In genomic region chr1:221937155-221937953, GRCh38 we compare ENCODE assay signal across 18 cellular contexts.
DNase-seq lines count a peak whose midpoint lies in the region; ATAC-seq and TF ChIP-seq lines count a peak whose summit lies in the region.
"Had no signal": no experiment of that assay in that cellular context is flagged by ENCODE, and none has a peak within 500 bp of the region (broad histone marks: within the 10 kb centered on the region; RNA-seq: fewer than 3 reads in every experiment).

No MANE protein-coding gene starts in this region.

- CTCF ChIA-PET in T-cell (lab: Charles Lee): no interaction called here

- H3K9me3 Mint-ChIP-seq in GM23338 (no peaks in the 10 kb centered on the region; the same call in 2 of the 3 replicates), T-cell (peaks cover 0 to 2% (median 0%) of the 10 kb centered on the region in 3 donors)
- H3K9me3 Mint-ChIP-seq: activated naive CD4-positive, alpha-beta T cell treated with anti-CD3 and anti-CD28 coated beads, Interleukin-2, amount 50 U/mL, for 72 hours had no signal

- no peaks in the 10 kb centered on the region for H3K36me3 ChIP-seq in GM23338 (ENCODE audit: insufficient read depth)
- H3K36me3 ChIP-seq in right lobe of liver: no peaks in the 10 kb centered on the region
- H3K36me3 ChIP-seq: lower lobe of right lung, right atrium auricular region, thyroid gland had no signal

- H3K27ac ChIP-seq in GM23338 (ENCODE audit: low read depth) (no peak overlapping the region), right lobe of liver (peak overlapping the region in 1 of 3 donors; percentile 0), substantia nigra (ENCODE audit: low read depth, low read length, poor library complexity, severe bottlenecking) (no peak overlapping the region)
- H3K27ac ChIP-seq: lower lobe of right lung, right atrium auricular region, thyroid gland had no signal

- H2AFZ ChIP-seq in GM23338: 0 out of 2 replicates have a peak overlapping the region, but pooled peaks have one; percentile 34

- H3K27me3 Mint-ChIP-seq in GM23338 (ENCODE audit: insufficient read depth, low read depth, poor library complexity) (peaks cover 4% of the 10 kb centered on the region), T-cell (no peaks in the 10 kb centered on the region)
- H3K27me3 Mint-ChIP-seq: activated CD4-positive, alpha-beta T cell treated with anti-CD3 and anti-CD28 coated beads for 36 hours had no signal

- no peaks in the 10 kb centered on the region for H3K4me1 ChIP-seq in GM23338 (ENCODE audit: insufficient read depth)
- no peaks in the 10 kb centered on the region for H3K4me1 ChIP-seq in right lobe of liver
- H3K4me1 ChIP-seq: lower lobe of right lung, right atrium auricular region, thyroid gland had no signal

- H3K4me1 Mint-ChIP-seq in GM23338 (no peaks in the 10 kb centered on the region), T-cell (no peaks in the 10 kb centered on the region)
- H3K4me1 Mint-ChIP-seq: activated CD4-positive, alpha-beta T cell treated with anti-CD3 and anti-CD28 coated beads for 36 hours; nephron had no signal

- POLR2A ChIA-PET in T-cell (lab: Charles Lee): no interaction called here

- H3K9me2 ChIP-seq in GM23338 (ENCODE audit: insufficient read depth): no peaks in the 10 kb centered on the region; the same call in 1 of the 2 replicates

- no peaks in the 10 kb centered on the region for H3K79me2 ChIP-seq in GM23338 (replicated peaks; ENCODE audit: insufficient read depth)

- H4K20me1 ChIP-seq in GM23338 (replicated peaks; ENCODE audit: insufficient read depth): no peaks in the 10 kb centered on the region

- ATAC-seq in GM18870 (IDR thresholded peaks at IDR 0.05; ENCODE audit: unreplicated experiment) (peak; percentile 43), GM23338 (no peak), HG03175 (IDR thresholded peaks at IDR 0.05; ENCODE audit: unreplicated experiment) (peak; percentile 34), right lobe of liver (peak; percentile 43 to 85 (median 78)), T-cell (replicated peaks in 1 of 4) (no peak)
- ATAC-seq: activated CD4-positive, alpha-beta T cell treated with anti-CD3 and anti-CD28 coated beads for 36 hours; activated naive CD4-positive, alpha-beta T cell treated with anti-CD3 and anti-CD28 coated beads, Interleukin-2, amount 50 U/mL, for 72 hours; Right ventricle myocardium inferior had no signal

- TF ChIP-seq CTCF in GM23338 (conservative IDR thresholded peaks at IDR 0.05; ENCODE audit: low read depth in 2 of 2) (no peak), right lobe of liver (IDR thresholded peaks at IDR 0.05) (no peak), lower leg skin (IDR thresholded peaks at IDR 0.05) (no peak)

- TF ChIP-seq POLR2A in right lobe of liver (IDR thresholded peaks at IDR 0.05) (no peak), lower leg skin (IDR thresholded peaks at IDR 0.05) (no peak)

- H3K4me2 ChIP-seq in GM23338: no peak overlapping the region

- H3K27ac Mint-ChIP-seq in GM23338: no peak overlapping the region
- H3K27ac Mint-ChIP-seq in T-cell: no peak overlapping the region
- H3K27ac Mint-ChIP-seq: activated CD4-positive, alpha-beta T cell treated with anti-CD3 and anti-CD28 coated beads for 36 hours; activated naive CD4-positive, alpha-beta T cell treated with anti-CD3 and anti-CD28 coated beads, Interleukin-2, amount 50 U/mL, for 72 hours; nephron had no signal

- no peaks in the 10 kb centered on the region for H3K36me3 Mint-ChIP-seq in GM23338 (ENCODE audit: low read depth)
- no peaks in the 10 kb centered on the region for H3K36me3 Mint-ChIP-seq in T-cell
- H3K36me3 Mint-ChIP-seq: activated naive CD4-positive, alpha-beta T cell treated with anti-CD3 and anti-CD28 coated beads, Interleukin-2, amount 50 U/mL, for 72 hours had no signal

- intact Hi-C loops in right lobe of liver (cut with DNase I) (no loop called here), lower leg skin (cut with DNase I; ENCODE audit: low total_unique reads) (no loop called here), posterior cingulate gyrus (cut with DNase I) (loop anchor here (10.0 kb wide), 1 partner anchor 63 kb away; no protein-coding TSS in a partner anchor)

- no peaks in the 10 kb centered on the region for H3K27me3 ChIP-seq in GM23338 (ENCODE audit: insufficient read depth)
- H3K27me3 ChIP-seq in right lobe of liver: no peaks in the 10 kb centered on the region
- H3K27me3 ChIP-seq: right atrium auricular region, thyroid gland had no signal

- H3K9me3 ChIP-seq in right lobe of liver: no peaks in the 10 kb centered on the region
- H3K9me3 ChIP-seq: lower lobe of right lung, right atrium auricular region, thyroid gland had no signal

- 66% methylated on average over 9 of the region's 9 CpGs for WGBS in right lobe of liver (ENCODE audit: insufficient coverage, low coverage, low lambda C conversion rate, missing lambda C conversion rate)
- 74 to 80% methylated on average over 9 of the region's 9 CpGs for WGBS in lower leg skin, 2 donors

- DNase-seq in GM23338 (ENCODE audit: low spot score) (no peak), right lobe of liver (peak in 1 of 3 donors; percentile 49), T-cell (no peak), lower leg skin (ENCODE audit: low spot score in 2 of 2) (no peak), posterior cingulate gyrus (no peak), substantia nigra (lab: John Stamatoyannopoulos, UW) (no peak)
- DNase-seq: activated CD4-positive, alpha-beta T cell treated with anti-CD3 and anti-CD28 coated beads for 36 hours; effector CD8-positive, alpha-beta T cell; lower lobe of right lung; NCI-H1930; stimulated activated CD4-positive, alpha-beta T cell treated with anti-CD3 and anti-CD28 coated beads, Interleukin-1b, Interleukin-23, amount 100 ng/mL, for 48 hours; thyroid gland had no signal

- no peaks in the 10 kb centered on the region for H3F3A ChIP-seq in GM23338 (replicated peaks; ENCODE audit: low read depth)

- no peak overlapping the region for H3K4me3 Mint-ChIP-seq in GM23338
- no peak overlapping the region for H3K4me3 Mint-ChIP-seq in T-cell
- H3K4me3 Mint-ChIP-seq: activated CD4-positive, alpha-beta T cell treated with anti-CD3 and anti-CD28 coated beads for 36 hours; nephron had no signal

- H3K4me3 ChIP-seq in GM23338 (no peak overlapping the region), right lobe of liver (no peak overlapping the region), lower leg skin (ENCODE audit: low read depth, poor library complexity, severe bottlenecking) (no peak overlapping the region)
- H3K4me3 ChIP-seq: lower lobe of right lung, right atrium auricular region, thyroid gland had no signal

TF ChIP-seq in GM23338, 12 proteins besides CTCF, POLR2A, EP300 and RAD21 (continues in another document):
- no peak for TF ChIP-seq ZNF462 (CRISPR knock-in tag; IDR thresholded peaks at IDR 0.05)
- no peak for TF ChIP-seq EZH2phosphoT487 (IDR thresholded peaks at IDR 0.05; ENCODE audit: unreplicated experiment)

Comparison
In these comparisons a context has a peak if more than half of its experiments do, and no peak if none do; other contexts are left out.
1. ATAC-seq: peak in GM18870 (single experiment), HG03175 (single experiment) and right lobe of liver (4 of 4); none in GM23338 (single experiment) and T-cell (0 of 4).